In the genomic region with DNA sequence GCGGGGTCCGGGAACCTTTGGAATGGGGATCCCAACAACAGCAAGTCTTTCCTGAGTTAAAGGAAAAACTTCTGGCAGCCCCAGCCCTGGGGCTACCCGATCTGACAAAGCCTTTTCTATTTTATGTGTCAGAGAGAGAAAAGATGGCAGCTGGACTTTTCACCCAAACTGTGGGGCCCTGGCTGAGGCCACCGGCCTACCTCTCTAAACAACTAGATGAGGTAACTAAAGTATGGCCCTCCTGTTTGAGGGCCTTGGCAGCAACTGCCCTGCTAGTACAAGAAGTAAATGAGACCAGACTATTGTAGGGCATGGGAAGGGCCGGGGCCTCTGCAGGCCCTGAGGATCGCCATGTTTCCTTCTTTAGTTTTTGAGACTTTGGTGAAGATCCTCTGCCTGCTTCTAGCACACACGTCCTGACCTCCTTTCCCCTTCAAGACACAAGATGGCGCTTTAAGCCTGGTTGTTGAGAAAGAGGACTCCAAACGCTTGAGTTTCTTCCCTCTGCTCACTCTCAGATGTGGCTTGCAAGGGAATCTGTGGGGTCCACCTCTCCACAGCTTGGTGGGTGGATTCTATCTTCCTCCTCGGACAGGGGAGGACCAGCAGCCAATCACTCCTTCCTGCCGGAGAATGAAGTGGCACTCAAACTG, we compare ENCODE assay signal across 8 cellular contexts. TPM values are rescaled to one million over a fixed set of nuclear protein-coding genes. Genes with fewer than 3 reads are reported as not detected.
DNase-seq lines count a peak whose midpoint lies in the region; ATAC-seq, FAIRE-seq and TF ChIP-seq lines count a peak whose summit lies in the region.

No MANE protein-coding gene starts in this region.

- H3K36me3 ChIP-seq in BLaER1: no peaks in the 10 kb centered on the region
- H3K36me3 ChIP-seq in effector memory CD4-positive, alpha-beta T cell (ENCODE audit: control insufficient read depth, insufficient read depth, low read length): no peaks in the 10 kb centered on the region

- POLR2A ChIA-PET in activated CD4-positive, alpha-beta T cell treated with anti-CD3 and anti-CD28 coated beads, Interleukin-2, amount 10 ng/mL, durations not matched to agents 7 days and 5 days (lab: Charles Lee): no interaction called here

- H4K20me1 ChIP-seq in BLaER1: no peaks in the 10 kb centered on the region

- in situ Hi-C loops in GM13976 (cut with MboI; ENCODE audit: low sequenced_read_pairs, unreplicated experiment): loop anchor here (5.0 kb wide), 1 partner anchor 254 kb away; no protein-coding TSS in a partner anchor

- peak overlapping the region; percentile 58; the same call in 1 of the 2 replicates for H3K9ac ChIP-seq in BLaER1

- H3K9me3 ChIP-seq in BLaER1: no peaks in the 10 kb centered on the region
- no peaks in the 10 kb centered on the region for H3K9me3 ChIP-seq in effector memory CD4-positive, alpha-beta T cell (ENCODE audit: control insufficient read depth, low read length)

- H3K4me3 ChIP-seq in BLaER1: no peak overlapping the region
- H3K4me3 ChIP-seq in effector memory CD4-positive, alpha-beta T cell (ENCODE audit: insufficient read depth, low read depth, low read length, poor library complexity, severe bottlenecking): no peak overlapping the region

- no peak overlapping the region for H3K27ac Mint-ChIP-seq in activated CD4-positive, alpha-beta T cell treated with anti-CD3 and anti-CD28 coated beads, Interleukin-2, amount 10 ng/mL, durations not matched to agents 7 days and 5 days

- DNase-seq in GM13976 (ENCODE audit: low spot score): peak; percentile 74
- DNase-seq in NCI-H2081 (lab: John Stamatoyannopoulos, UW): peak; percentile 79 to 87
- peak; percentile 71 for DNase-seq in activated CD4-positive, alpha-beta T cell treated with anti-CD3 and anti-CD28 coated beads, Interleukin-2, amount 10 ng/mL, durations not matched to agents 7 days and 5 days
- peak; percentile 59 to 76 for DNase-seq in frontal cortex (ENCODE audit: low spot score in 2 of 2)
- peak; percentile 92 for DNase-seq in pons (ENCODE audit: low spot score)
- no peak for DNase-seq in effector memory CD4-positive, alpha-beta T cell

- FAIRE-seq in frontal cortex (lab: Jason Lieb, UNC): no peak

- H3K4me2 ChIP-seq in BLaER1: peak overlapping the region; percentile 50

- ATAC-seq in HG03571 (IDR thresholded peaks at IDR 0.05; ENCODE audit: unreplicated experiment): no peak

- no peaks in the 10 kb centered on the region for H3K27me3 ChIP-seq in BLaER1
- no peaks in the 10 kb centered on the region for H3K27me3 ChIP-seq in effector memory CD4-positive, alpha-beta T cell (replicated peaks; ENCODE audit: control insufficient read depth, insufficient read depth, low read length, poor library complexity, severe bottlenecking)

- H3K36me3 Mint-ChIP-seq in activated CD4-positive, alpha-beta T cell treated with anti-CD3 and anti-CD28 coated beads, Interleukin-2, amount 10 ng/mL, durations not matched to agents 7 days and 5 days (ENCODE audit: low read depth): no peaks in the 10 kb centered on the region

- H3K27me3 Mint-ChIP-seq in activated CD4-positive, alpha-beta T cell treated with anti-CD3 and anti-CD28 coated beads, Interleukin-2, amount 10 ng/mL, durations not matched to agents 7 days and 5 days: peaks cover 5% of the 10 kb centered on the region

- no peak overlapping the region for H3K4me3 Mint-ChIP-seq in activated CD4-positive, alpha-beta T cell treated with anti-CD3 and anti-CD28 coated beads, Interleukin-2, amount 10 ng/mL, durations not matched to agents 7 days and 5 days

- no peaks in the 10 kb centered on the region for H3K9me3 Mint-ChIP-seq in activated CD4-positive, alpha-beta T cell treated with anti-CD3 and anti-CD28 coated beads, Interleukin-2, amount 10 ng/mL, durations not matched to agents 7 days and 5 days

- TF ChIP-seq CTCF in GM13976 (IDR thresholded peaks at IDR 0.05; ENCODE audit: borderline replicate concordance, control extremely low read depth, extremely low read depth, insufficient read depth, missing control alignments): peak; percentile 70

- CTCF ChIA-PET in activated CD4-positive, alpha-beta T cell treated with anti-CD3 and anti-CD28 coated beads, Interleukin-2, amount 10 ng/mL, durations not matched to agents 7 days and 5 days (lab: Charles Lee): interaction anchor here (0.9 to 1.2 kb wide), 2 partner anchors 252 to 254 kb away, joined by 3 to 8 read pairs; no protein-coding TSS in a partner anchor

- H3K4me1 Mint-ChIP-seq in activated CD4-positive, alpha-beta T cell treated with anti-CD3 and anti-CD28 coated beads, Interleukin-2, amount 10 ng/mL, durations not matched to agents 7 days and 5 days: no peaks in the 10 kb centered on the region

- peaks cover 13% of the 10 kb centered on the region for H3K4me1 ChIP-seq in BLaER1
- no peaks in the 10 kb centered on the region for H3K4me1 ChIP-seq in effector memory CD4-positive, alpha-beta T cell (ENCODE audit: control insufficient read depth, insufficient read depth, low read length, poor library complexity, severe bottlenecking)

- peak overlapping the region; percentile 64 for H3K27ac ChIP-seq in BLaER1
- H3K27ac ChIP-seq in effector memory CD4-positive, alpha-beta T cell (ENCODE audit: insufficient read depth, low read length, poor library complexity, severe bottlenecking): no peak overlapping the region

RNA-seq across cellular contexts. Expression of a gene that starts 18.5 kb away (rescaled TPM):
- total RNA-seq in activated CD4-positive, alpha-beta T cell treated with anti-CD3 and anti-CD28 coated beads, Interleukin-2, amount 10 ng/mL, durations not matched to agents 7 days and 5 days: not detected
- 2.0 TPM for total RNA-seq in frontal cortex

Comparison
In these comparisons a context has a peak if more than half of its experiments do, and no peak if none do; other contexts are left out.
1. DNase-seq: peak in GM13976 (single experiment), NCI-H2081 (2 of 2), activated CD4-positive, alpha-beta T cell treated with anti-CD3 and anti-CD28 coated beads, Interleukin-2, amount 10 ng/mL, durations not matched to agents 7 days and 5 days (single experiment), frontal cortex (2 of 2) and pons (single experiment); none in effector memory CD4-positive, alpha-beta T cell (0 of 3).